ENCODE assay signal across 12 cellular contexts in the genomic region with DNA sequence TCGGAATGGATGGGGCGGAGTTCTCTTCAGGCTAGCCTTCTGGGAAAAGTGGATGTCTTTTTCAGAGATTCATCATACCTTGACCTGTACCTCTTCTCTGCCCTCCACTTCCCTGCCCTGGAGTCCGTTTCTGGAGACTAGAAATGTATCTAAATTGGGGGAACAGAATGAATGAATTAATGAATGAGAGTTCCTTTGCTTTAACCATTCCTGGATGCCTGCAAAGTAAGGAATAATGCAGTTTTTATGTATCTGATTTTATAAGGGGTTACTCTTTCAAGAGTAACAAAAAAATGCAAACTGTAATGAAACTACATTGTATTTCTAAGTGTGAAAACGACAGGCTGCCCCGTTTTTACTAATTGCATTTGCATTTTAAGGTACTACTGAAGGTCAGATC. TPM values are rescaled to one million over a fixed set of nuclear protein-coding genes. Genes with fewer than 3 reads are reported as not detected.
DNase-seq lines count a peak whose midpoint lies in the region; TF ChIP-seq lines count a peak whose summit lies in the region.
"Had no signal": no experiment of that assay in that cellular context is flagged by ENCODE, and none has a peak within 500 bp of the region (broad histone marks: within the 10 kb centered on the region; RNA-seq: fewer than 3 reads in every experiment).

No MANE protein-coding gene starts in this region.

- peaks cover 6% of the 10 kb centered on the region for H3K4me1 Mint-ChIP-seq in activated naive CD8-positive, alpha-beta T cell (ENCODE audit: low read depth)
- peaks cover 4% of the 10 kb centered on the region for H3K4me1 Mint-ChIP-seq in activated naive CD8-positive, alpha-beta T cell treated with anti-CD3 and anti-CD28 coated beads for 36 hours

- peak overlapping the region in 1 of 2 donors; percentile 91 for H3K27ac ChIP-seq in mucosa of rectum (ENCODE audit: low read depth in 2 of 2, low read length in 2 of 2)
- H3K27ac ChIP-seq: thyroid gland had no signal

- no peaks in the 10 kb centered on the region for H3K27me3 ChIP-seq in mucosa of rectum (ENCODE audit: control insufficient read depth in 2 of 2, insufficient read depth in 2 of 2, low read length in 2 of 2)
- H3K27me3 ChIP-seq: thyroid gland had no signal

- H3K4me1 ChIP-seq in mucosa of rectum (ENCODE audit: control insufficient read depth in 2 of 2, insufficient read depth in 2 of 2, low read length in 2 of 2), result peaks cover 8 to 21% of the 10 kb centered on the region in 2 donors

- no peaks in the 10 kb centered on the region for H3K9me3 Mint-ChIP-seq in activated naive CD8-positive, alpha-beta T cell (ENCODE audit: low read depth)
- peaks cover 4% of the 10 kb centered on the region for H3K9me3 Mint-ChIP-seq in activated naive CD8-positive, alpha-beta T cell treated with anti-CD3 and anti-CD28 coated beads for 36 hours

- no peak for DNase-seq in activated naive CD8-positive, alpha-beta T cell treated with anti-CD3 and anti-CD28 coated beads for 36 hours
- DNase-seq in epithelial cell of proximal tubule (ENCODE audit: low read depth) (no peak), NAMALWA (ENCODE audit: low spot score) (no peak), KG1 (lab: John Stamatoyannopoulos, UW) (no peak), OCI-M1 (lab: John Stamatoyannopoulos, UW) (no peak), NOMO-1 (lab: John Stamatoyannopoulos, UW; ENCODE audit: unreplicated experiment in 2 of 2) (no peak)
- DNase-seq: NCI-H524 treated with DMSO at 0.1 percent for 48 hours; stimulated activated CD4-positive, alpha-beta T cell treated with anti-CD3 and anti-CD28 coated beads, Interleukin-4, amount 100 ng/mL, for 4 hours; T-helper 1 cell had no signal

- peak overlapping the region; percentile 72 for H3K4me3 ChIP-seq in epithelial cell of proximal tubule (ENCODE audit: low read depth, low read length)
- H3K4me3 ChIP-seq in mucosa of rectum (ENCODE audit: low read length in 2 of 2), result peak overlapping the region; percentile 70 to 91
- H3K4me3 ChIP-seq: thyroid gland had no signal

- peak overlapping the region; percentile 52 for H3K4me3 Mint-ChIP-seq in activated naive CD8-positive, alpha-beta T cell
- no peak overlapping the region for H3K4me3 Mint-ChIP-seq in activated naive CD8-positive, alpha-beta T cell treated with anti-CD3 and anti-CD28 coated beads for 36 hours

- H3K36me3 ChIP-seq in mucosa of rectum (ENCODE audit: control insufficient read depth in 2 of 2, insufficient read depth in 2 of 2, low read length in 2 of 2), result no peaks in the 10 kb centered on the region
- H3K36me3 ChIP-seq: thyroid gland had no signal

- H3K9ac ChIP-seq in mucosa of rectum (ENCODE audit: low read depth in 1 of 2, low read length in 2 of 2), result peak overlapping the region in 1 of 2 donors; percentile 94

- no peaks in the 10 kb centered on the region for H3K36me3 Mint-ChIP-seq in activated naive CD8-positive, alpha-beta T cell
- peaks cover 2% of the 10 kb centered on the region for H3K36me3 Mint-ChIP-seq in activated naive CD8-positive, alpha-beta T cell treated with anti-CD3 and anti-CD28 coated beads for 36 hours

- no peak for TF ChIP-seq CTCF in epithelial cell of proximal tubule (conservative IDR thresholded peaks at IDR 0.05; ENCODE audit: low read depth, low read length)

- no peaks in the 10 kb centered on the region for H3K9me3 ChIP-seq in mucosa of rectum (ENCODE audit: control insufficient read depth in 2 of 2, low read length in 2 of 2)
- H3K9me3 ChIP-seq: thyroid gland had no signal

- H3K27ac Mint-ChIP-seq in activated naive CD8-positive, alpha-beta T cell, result peak overlapping the region; percentile 7
- H3K27ac Mint-ChIP-seq in activated naive CD8-positive, alpha-beta T cell treated with anti-CD3 and anti-CD28 coated beads for 36 hours, result no peak overlapping the region

- H3K27me3 Mint-ChIP-seq in activated naive CD8-positive, alpha-beta T cell, result peaks cover 39% of the 10 kb centered on the region
- H3K27me3 Mint-ChIP-seq in activated naive CD8-positive, alpha-beta T cell treated with anti-CD3 and anti-CD28 coated beads for 36 hours, result peaks cover 76% of the 10 kb centered on the region

RNA-seq across cellular contexts. Expression of gene SOWAHC, which starts 2.0 kb away (rescaled TPM):
- total RNA-seq in activated naive CD8-positive, alpha-beta T cell treated with anti-CD3 and anti-CD28 coated beads for 36 hours, result under 1 TPM; 0.14 to 0.31 TPM
- 9.2 and 22.5 TPM in 2 replicates for total RNA-seq in epithelial cell of proximal tubule

RNA-seq across cellular contexts. Expression of gene SEPTIN10, which starts 2.4 kb away (rescaled TPM):
- under 1 TPM; 0.21 to 0.56 TPM for total RNA-seq in activated naive CD8-positive, alpha-beta T cell treated with anti-CD3 and anti-CD28 coated beads for 36 hours
- total RNA-seq in epithelial cell of proximal tubule, result 64.0 and 80.6 TPM in 2 replicates

Comparison
In these comparisons a context has a peak if more than half of its experiments do, and no peak if none do; other contexts are left out.
1. RNA of gene SEPTIN10, which starts 2.4 kb away (total RNA-seq): 64.0 to 80.6 TPM in epithelial cell of proximal tubule; 0.21 to 0.56 TPM in activated naive CD8-positive, alpha-beta T cell treated with anti-CD3 and anti-CD28 coated beads for 36 hours; every median in the first group is over 10 times any median in the second.